In the genomic region with DNA sequence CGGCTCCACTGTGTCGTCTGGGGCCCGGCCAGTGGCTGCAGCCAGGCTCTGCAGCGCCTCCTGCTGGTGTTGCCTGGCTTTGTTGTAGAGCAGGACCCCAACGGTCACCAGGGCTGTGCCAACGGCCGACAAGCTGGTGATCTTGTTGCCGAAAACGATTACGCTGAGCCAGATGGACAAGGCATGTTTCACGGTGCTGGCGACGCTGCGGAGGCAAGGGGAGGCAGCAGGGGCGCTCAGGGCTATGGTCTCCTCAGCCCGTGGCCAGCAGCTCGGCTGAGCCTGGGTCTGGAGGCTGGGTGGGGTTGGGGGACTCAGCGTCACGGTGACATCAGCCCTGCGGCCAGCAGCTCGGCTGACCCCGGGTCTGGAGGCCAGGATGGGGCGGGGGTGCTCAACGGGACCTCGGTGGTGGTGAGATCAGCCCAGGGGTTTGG, we compare ENCODE assay signal across 9 cellular contexts. TPM values are rescaled to one million over a fixed set of nuclear protein-coding genes. Genes with fewer than 3 reads are reported as not detected.
DNase-seq lines count a peak whose midpoint lies in the region; ATAC-seq and TF ChIP-seq lines count a peak whose summit lies in the region.
"Had no signal": no experiment of that assay in that cellular context is flagged by ENCODE, and none has a peak within 500 bp of the region (broad histone marks: within the 10 kb centered on the region; RNA-seq: fewer than 3 reads in every experiment).

No MANE protein-coding gene starts in this region.

- no peak overlapping the region for H3K56ac ChIP-seq in H9 (ENCODE audit: insufficient read length, low read depth, low read length)

- DNase-seq in H9 (peak; percentile 66), NCI-H524 (lab: John Stamatoyannopoulos, UW) (no peak), NCI-H1092 (lab: John Stamatoyannopoulos, UW) (no peak)
- peak; percentile 35 to 56 for DNase-seq in activated T-cell treated with anti-CD3 and anti-CD28 coated beads, Interleukin-2, amount 50 U/mL, for 72 hours

- no peak overlapping the region for H2AK5ac ChIP-seq in H9 (ENCODE audit: insufficient read length, low read length)

- no peak overlapping the region for H3K9ac ChIP-seq in H9 (ENCODE audit: extremely low read depth, insufficient read length, low read length)
- H3K9ac ChIP-seq in liver (ENCODE audit: low read depth in 1 of 2, low read length in 2 of 2), result no peak overlapping the region

- H3K14ac ChIP-seq in H9 (ENCODE audit: insufficient read depth, low read length), result no peak overlapping the region

- no peaks in the 10 kb centered on the region for H3K4me1 ChIP-seq in H9 (ENCODE audit: insufficient read depth, low read length)
- no peaks in the 10 kb centered on the region for H3K4me1 ChIP-seq in liver (ENCODE audit: control insufficient read depth in 4 of 4, insufficient read depth in 4 of 4, low read length in 3 of 4)

- no peaks in the 10 kb centered on the region for H3K79me2 ChIP-seq in H9 (ENCODE audit: insufficient read depth, low read length)

- H3K36me3 Mint-ChIP-seq in H9 (ENCODE audit: insufficient read depth in 1 of 3, low read depth in 3 of 3), result peaks cover 7 to 36% (median 29%) of the 10 kb centered on the region in 3 experiments; a peak in 6 of 7 replicates
- H3K36me3 Mint-ChIP-seq in activated T-cell treated with anti-CD3 and anti-CD28 coated beads, Interleukin-2, amount 50 U/mL, for 72 hours (ENCODE audit: insufficient read depth in 2 of 2), result peaks cover 4 to 15% of the 10 kb centered on the region in 2 donors

- no peaks in the 10 kb centered on the region for H3K9me3 ChIP-seq in H9 (ENCODE audit: control insufficient read depth, low read depth, low read length)
- H3K9me3 ChIP-seq in liver (ENCODE audit: control insufficient read depth in 4 of 4, low read length in 3 of 4), result no peaks in the 10 kb centered on the region

- no peaks in the 10 kb centered on the region for H4K20me1 ChIP-seq in H9 (ENCODE audit: control insufficient read depth, insufficient read depth, insufficient read length)

- no peak overlapping the region for H4K5ac ChIP-seq in H9 (ENCODE audit: insufficient read length, low read depth, low read length)

- H4K8ac ChIP-seq in H9 (replicated peaks; ENCODE audit: insufficient read length, low read depth, low read length), result no peak overlapping the region

- H3K18ac ChIP-seq in H9 (ENCODE audit: insufficient read length, low read depth, low read length), result no peak overlapping the region

- peak; percentile 40 to 58 for ATAC-seq in activated T-cell treated with anti-CD3 and anti-CD28 coated beads, Interleukin-2, amount 50 U/mL, for 72 hours (replicated peaks in 1 of 2)
- ATAC-seq in GM21360 (IDR thresholded peaks at IDR 0.05; ENCODE audit: unreplicated experiment) (no peak), esophagus mucosa (no peak)

- peak; percentile 85 for TF ChIP-seq CTCF in 22Rv1 (IDR thresholded peaks at IDR 0.05)
- TF ChIP-seq CTCF in H9 (conservative IDR thresholded peaks at IDR 0.05), result peak; percentile 76
- TF ChIP-seq CTCF in liver (IDR thresholded peaks at IDR 0.05; ENCODE audit: low read depth, low read length, missing input control), result peak; percentile 9

- no peak overlapping the region for H2BK120ac ChIP-seq in H9 (ENCODE audit: low read depth, low read length, poor library complexity, severe bottlenecking)

- no peak overlapping the region for H2BK12ac ChIP-seq in H9 (ENCODE audit: insufficient read length, low read depth, low read length)

- H3K4me3 ChIP-seq in liver (ENCODE audit: low read depth in 1 of 3, low read length in 3 of 3), result no peak overlapping the region

- peaks cover 10 to 33% (median 19%) of the 10 kb centered on the region in 4 donors for H3K36me3 ChIP-seq in liver (ENCODE audit: control insufficient read depth in 4 of 4, insufficient read depth in 3 of 4, low read depth in 1 of 4, low read length in 3 of 4)

- H3K4me1 Mint-ChIP-seq in H9, result no peaks in the 10 kb centered on the region
- no peaks in the 10 kb centered on the region for H3K4me1 Mint-ChIP-seq in activated T-cell treated with anti-CD3 and anti-CD28 coated beads, Interleukin-2, amount 50 U/mL, for 72 hours (ENCODE audit: low read depth)

- no peak overlapping the region for H3K4me2 ChIP-seq in H9 (ENCODE audit: insufficient read depth, insufficient read length, low read length)

- no peaks in the 10 kb centered on the region for H3K27me3 ChIP-seq in H9 (ENCODE audit: insufficient read depth, low read length)
- no peaks in the 10 kb centered on the region for H3K27me3 ChIP-seq in liver (ENCODE audit: control insufficient read depth in 4 of 4, insufficient read depth in 4 of 4, low read length in 3 of 4)

- H3K27me3 Mint-ChIP-seq in H9 (ENCODE audit: low read depth), result no peaks in the 10 kb centered on the region
- H3K27me3 Mint-ChIP-seq in activated T-cell treated with anti-CD3 and anti-CD28 coated beads, Interleukin-2, amount 50 U/mL, for 72 hours (ENCODE audit: low read depth), result no peaks in the 10 kb centered on the region
- H3K27me3 Mint-ChIP-seq: dendritic cell treated with granulocyte-macrophage colony-stimulating factor and Interleukin-4, amounts not matched to agents 40 ng/mL and 50 ng/mL, for 4 days had no signal

- H3K27ac ChIP-seq in 22Rv1 (no peak overlapping the region), H9 (ENCODE audit: insufficient read length, low read depth, low read length) (no peak overlapping the region), liver (ENCODE audit: low read depth in 1 of 2, low read length in 2 of 2) (no peak overlapping the region)

- no peaks in the 10 kb centered on the region for H3K23me2 ChIP-seq in H9 (ENCODE audit: insufficient read length, low read depth, low read length, poor library complexity, severe bottlenecking)

- no peak overlapping the region for H4K91ac ChIP-seq in H9 (ENCODE audit: insufficient read length, low read depth, low read length)

- H2AFZ ChIP-seq in H9 (ENCODE audit: low read length), result no peak overlapping the region

- no peak overlapping the region for H2BK15ac ChIP-seq in H9 (ENCODE audit: low read depth, low read length)

- no peaks in the 10 kb centered on the region for H3K79me1 ChIP-seq in H9 (ENCODE audit: insufficient read depth, low read depth, low read length, poor library complexity, severe bottlenecking)

- no peak overlapping the region for H3K23ac ChIP-seq in H9 (ENCODE audit: insufficient read length, low read depth, low read length)

- no peak overlapping the region for H3K4me3 Mint-ChIP-seq in H9
- H3K4me3 Mint-ChIP-seq in activated T-cell treated with anti-CD3 and anti-CD28 coated beads, Interleukin-2, amount 50 U/mL, for 72 hours, result no peak overlapping the region
- H3K4me3 Mint-ChIP-seq: dendritic cell treated with granulocyte-macrophage colony-stimulating factor and Interleukin-4, amounts not matched to agents 40 ng/mL and 50 ng/mL, for 4 days had no signal

- H2BK5ac ChIP-seq in H9 (ENCODE audit: insufficient read length, low read length), result no peak overlapping the region

- no peak overlapping the region for H2BK20ac ChIP-seq in H9 (ENCODE audit: low read depth, low read length, poor library complexity, severe bottlenecking)

- TF ChIP-seq RAD21 in liver (IDR thresholded peaks at IDR 0.05), result peak in 1 of 2 donors; percentile 25

- no CpG with 5 or more reads among the region's 25 CpGs for WGBS in H9 (ENCODE audit: extremely low coverage, insufficient read length, low lambda C conversion rate)
- WGBS in liver, result 90% methylated on average over 25 of the region's 25 CpGs

- H3K27ac Mint-ChIP-seq in H9, result no peak overlapping the region
- no peak overlapping the region for H3K27ac Mint-ChIP-seq in activated T-cell treated with anti-CD3 and anti-CD28 coated beads, Interleukin-2, amount 50 U/mL, for 72 hours
- H3K27ac Mint-ChIP-seq: dendritic cell treated with granulocyte-macrophage colony-stimulating factor and Interleukin-4, amounts not matched to agents 40 ng/mL and 50 ng/mL, for 4 days had no signal

- H3T11ph ChIP-seq in H9 (ENCODE audit: low read length), result no peak overlapping the region

- no peaks in the 10 kb centered on the region for H3K9me3 Mint-ChIP-seq in H9
- no peaks in the 10 kb centered on the region for H3K9me3 Mint-ChIP-seq in activated T-cell treated with anti-CD3 and anti-CD28 coated beads, Interleukin-2, amount 50 U/mL, for 72 hours
- H3K9me3 Mint-ChIP-seq: dendritic cell treated with granulocyte-macrophage colony-stimulating factor and Interleukin-4, amounts not matched to agents 40 ng/mL and 50 ng/mL, for 4 days had no signal

- no peak overlapping the region for H3K4ac ChIP-seq in H9 (ENCODE audit: low read depth, low read length)

TF ChIP-seq in liver, 16 proteins besides CTCF, POLR2A, EP300 and RAD21 (continues in another document):
- TF ChIP-seq HNF4A (conservative IDR thresholded peaks at IDR 0.05) (no peak), TAF1 (conservative IDR thresholded peaks at IDR 0.05) (no peak), FOXA1 (IDR thresholded peaks at IDR 0.05) (no peak), GABPA (IDR thresholded peaks at IDR 0.05 in 1 of 2, conservative IDR thresholded peaks at IDR 0.05 in 1 of 2) (no peak), SP1 (IDR thresholded peaks at IDR 0.05) (no peak), NR2F2 (IDR thresholded peaks at IDR 0.05) (no peak), JUND (IDR thresholded peaks at IDR 0.05) (no peak)
- TF ChIP-seq, protein P1, sequence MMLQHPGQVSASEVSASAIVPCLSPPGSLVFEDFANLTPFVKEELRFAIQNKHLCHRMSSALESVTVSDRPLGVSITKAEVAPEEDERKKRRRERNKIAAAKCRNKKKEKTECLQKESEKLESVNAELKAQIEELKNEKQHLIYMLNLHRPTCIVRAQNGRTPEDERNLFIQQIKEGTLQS (IDR thresholded peaks at IDR 0.05), result no peak

RNA-seq across cellular contexts. Expression of a gene that starts 7.0 kb away (rescaled TPM):
- total RNA-seq in H9 (2021) (30.1 and 33.3 TPM in 2 replicates), liver (1 to 10 TPM; 5.1 to 6.9 TPM), esophagus mucosa (10.9 TPM)
- total RNA-seq in activated T-cell treated with anti-CD3 and anti-CD28 coated beads, Interleukin-2, amount 50 U/mL, for 72 hours, result 10 to 100 TPM; 41.5 to 42.3 TPM
- polyA plus RNA-seq in liver, result 10 to 100 TPM in 1 of 2 donors, 1 to 10 TPM in 1; 8.0 to 12.2 TPM

RNA-seq across cellular contexts. Expression of a gene that starts 26.8 kb away (rescaled TPM):
- total RNA-seq in H9 (2021) (39.6 and 41.7 TPM in 2 replicates), liver (10 to 100 TPM; 13.4 to 19.3 TPM), esophagus mucosa (17.4 TPM)
- total RNA-seq in activated T-cell treated with anti-CD3 and anti-CD28 coated beads, Interleukin-2, amount 50 U/mL, for 72 hours, result 10 to 100 TPM; 42.0 to 43.1 TPM
- 10 to 100 TPM; 11.1 to 11.7 TPM for polyA plus RNA-seq in liver

RNA-seq across cellular contexts. Expression of a gene that starts 33.9 kb away (rescaled TPM):
- total RNA-seq in H9 (2021) (12.5 and 13.7 TPM in 2 replicates), liver (1 to 10 TPM; 1.6 to 4.2 TPM), esophagus mucosa (0.92 TPM)
- total RNA-seq in activated T-cell treated with anti-CD3 and anti-CD28 coated beads, Interleukin-2, amount 50 U/mL, for 72 hours, result 1 to 10 TPM; 1.5 TPM
- 1 to 10 TPM in 1 of 2 donors, under 1 TPM in 1; 0.92 to 1.5 TPM for polyA plus RNA-seq in liver

RNA-seq across cellular contexts. Expression of a gene that starts 50.5 kb away (rescaled TPM):
- 77.8 and 78.9 TPM in 2 replicates for total RNA-seq in H9 (2021)
- 10 to 100 TPM; 68.6 to 78.6 TPM for total RNA-seq in activated T-cell treated with anti-CD3 and anti-CD28 coated beads, Interleukin-2, amount 50 U/mL, for 72 hours
- 10 to 100 TPM; 19.8 to 33.0 TPM for total RNA-seq in liver
- 10 to 100 TPM in 1 of 2 donors, 1 to 10 TPM in 1; 9.8 to 18.7 TPM for polyA plus RNA-seq in liver
- 87.5 TPM for total RNA-seq in esophagus mucosa

RNA-seq across cellular contexts. Expression of a gene that starts 58.3 kb away (rescaled TPM):
- total RNA-seq in H9 (2021), result 49.5 and 50.1 TPM in 2 replicates
- total RNA-seq in activated T-cell treated with anti-CD3 and anti-CD28 coated beads, Interleukin-2, amount 50 U/mL, for 72 hours, result 10 to 100 TPM; 40.3 to 72.5 TPM
- total RNA-seq in liver, result 10 to 100 TPM; 13.8 to 17.0 TPM
- 10 to 100 TPM; 13.7 to 14.1 TPM for polyA plus RNA-seq in liver
- total RNA-seq in esophagus mucosa, result 15.7 TPM

Comparison
In these comparisons a context has a peak if more than half of its experiments do, and no peak if none do; other contexts are left out.
1. CTCF ChIP-seq: peak in every context shown above with its lines; median percentile 85 in 22Rv1; 76 in H9; 9 in liver.
2. DNase-seq: peak in H9 (single experiment) and activated T-cell treated with anti-CD3 and anti-CD28 coated beads, Interleukin-2, amount 50 U/mL, for 72 hours (2 of 2); none in NCI-H524 (0 of 2) and NCI-H1092 (single experiment).
3. ATAC-seq: peak in activated T-cell treated with anti-CD3 and anti-CD28 coated beads, Interleukin-2, amount 50 U/mL, for 72 hours (2 of 2); none in GM21360 (single experiment) and esophagus mucosa (single experiment).